3 cellular contexts compared by ENCODE assay signal in the genomic region with DNA sequence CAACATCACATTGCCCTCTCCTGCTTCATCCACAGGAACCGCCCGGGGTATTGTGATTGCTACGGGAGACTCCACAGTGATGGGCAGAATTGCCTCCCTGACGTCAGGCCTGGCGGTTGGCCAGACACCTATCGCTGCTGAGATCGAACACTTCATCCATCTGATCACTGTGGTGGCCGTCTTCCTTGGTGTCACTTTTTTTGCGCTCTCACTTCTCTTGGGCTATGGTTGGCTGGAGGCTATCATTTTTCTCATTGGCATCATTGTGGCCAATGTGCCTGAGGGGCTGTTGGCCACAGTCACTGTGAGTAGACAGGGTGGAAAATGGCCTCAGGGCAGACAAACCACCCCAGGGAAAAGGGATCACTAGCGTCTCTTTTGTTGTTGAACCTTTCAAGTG.
TF ChIP-seq lines count a peak whose summit lies in the region.

No MANE protein-coding gene starts in this region.

TF ChIP-seq in HEK293, 187 proteins besides CTCF, POLR2A, EP300 and RAD21:
- peak; percentile 16; the same call in 1 of the 2 replicates for TF ChIP-seq ZNF140 (tag by site-specific recombination; IDR thresholded peaks at IDR 0.05)
- no peak for TF ChIP-seq ZNF664 (tag by site-specific recombination; IDR thresholded peaks at IDR 0.05)

TF ChIP-seq in H1, 55 proteins besides CTCF, POLR2A, EP300 and RAD21:
- TF ChIP-seq SP4 (IDR thresholded peaks at IDR 0.05; ENCODE audit: low read length) (no peak), CHD1 (IDR thresholded peaks at IDR 0.05; ENCODE audit: low read depth, low read length) (no peak), BCL11A (IDR thresholded peaks at IDR 0.05; ENCODE audit: low read depth in 2 of 2, low read length in 2 of 2) (no peak), BRCA1 (IDR thresholded peaks at IDR 0.05; ENCODE audit: low read depth, low read length) (no peak), FOSL1 (IDR thresholded peaks at IDR 0.05; ENCODE audit: insufficient read depth, low read depth, low read length) (no peak), GTF2F1 (IDR thresholded peaks at IDR 0.05; ENCODE audit: borderline replicate concordance, low read depth, low read length) (no peak), CREB1 (IDR thresholded peaks at IDR 0.05) (no peak), SIX5 (IDR thresholded peaks at IDR 0.05; ENCODE audit: low read depth, low read length) (no peak), JUND (IDR thresholded peaks at IDR 0.05; ENCODE audit: low read length) (no peak), EZH2 (IDR thresholded peaks at IDR 0.05; ENCODE audit: low read depth, low read length, severe bottlenecking) (no peak), NRF1 (IDR thresholded peaks at IDR 0.05; ENCODE audit: low read depth, low read length) (no peak)
- TF ChIP-seq, protein P1, sequence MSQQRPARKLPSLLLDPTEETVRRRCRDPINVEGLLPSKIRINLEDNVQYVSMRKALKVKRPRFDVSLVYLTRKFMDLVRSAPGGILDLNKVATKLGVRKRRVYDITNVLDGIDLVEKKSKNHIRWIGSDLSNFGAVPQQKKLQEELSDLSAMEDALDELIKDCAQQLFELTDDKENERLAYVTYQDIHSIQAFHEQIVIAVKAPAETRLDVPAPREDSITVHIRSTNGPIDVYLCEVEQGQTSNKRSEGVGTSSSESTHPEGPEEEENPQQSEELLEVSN (IDR thresholded peaks at IDR 0.05), result no peak
- TF ChIP-seq, protein P2, sequence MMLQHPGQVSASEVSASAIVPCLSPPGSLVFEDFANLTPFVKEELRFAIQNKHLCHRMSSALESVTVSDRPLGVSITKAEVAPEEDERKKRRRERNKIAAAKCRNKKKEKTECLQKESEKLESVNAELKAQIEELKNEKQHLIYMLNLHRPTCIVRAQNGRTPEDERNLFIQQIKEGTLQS (IDR thresholded peaks at IDR 0.05; ENCODE audit: insufficient read depth, low read depth, low read length), result no peak
- TF ChIP-seq, protein P3, sequence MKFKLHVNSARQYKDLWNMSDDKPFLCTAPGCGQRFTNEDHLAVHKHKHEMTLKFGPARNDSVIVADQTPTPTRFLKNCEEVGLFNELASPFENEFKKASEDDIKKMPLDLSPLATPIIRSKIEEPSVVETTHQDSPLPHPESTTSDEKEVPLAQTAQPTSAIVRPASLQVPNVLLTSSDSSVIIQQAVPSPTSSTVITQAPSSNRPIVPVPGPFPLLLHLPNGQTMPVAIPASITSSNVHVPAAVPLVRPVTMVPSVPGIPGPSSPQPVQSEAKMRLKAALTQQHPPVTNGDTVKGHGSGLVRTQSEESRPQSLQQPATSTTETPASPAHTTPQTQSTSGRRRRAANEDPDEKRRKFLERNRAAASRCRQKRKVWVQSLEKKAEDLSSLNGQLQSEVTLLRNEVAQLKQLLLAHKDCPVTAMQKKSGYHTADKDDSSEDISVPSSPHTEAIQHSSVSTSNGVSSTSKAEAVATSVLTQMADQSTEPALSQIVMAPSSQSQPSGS (IDR thresholded peaks at IDR 0.05; ENCODE audit: low read length), result no peak
TF ChIP-seq in H1: peak in this region for 0.

TF ChIP-seq in WTC11, 78 proteins besides CTCF, POLR2A, EP300 and RAD21:
- TF ChIP-seq OVOL2 (CRISPR knock-in tag; IDR thresholded peaks at IDR 0.05; ENCODE audit: borderline replicate concordance) (no peak), SP1 (CRISPR knock-in tag; conservative IDR thresholded peaks at IDR 0.05) (no peak)
- TF ChIP-seq, protein P4, sequence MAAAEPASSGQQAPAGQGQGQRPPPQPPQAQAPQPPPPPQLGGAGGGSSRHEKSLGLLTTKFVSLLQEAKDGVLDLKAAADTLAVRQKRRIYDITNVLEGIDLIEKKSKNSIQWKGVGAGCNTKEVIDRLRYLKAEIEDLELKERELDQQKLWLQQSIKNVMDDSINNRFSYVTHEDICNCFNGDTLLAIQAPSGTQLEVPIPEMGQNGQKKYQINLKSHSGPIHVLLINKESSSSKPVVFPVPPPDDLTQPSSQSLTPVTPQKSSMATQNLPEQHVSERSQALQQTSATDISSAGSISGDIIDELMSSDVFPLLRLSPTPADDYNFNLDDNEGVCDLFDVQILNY (CRISPR knock-in tag; IDR thresholded peaks at IDR 0.05), result no peak
- TF ChIP-seq, protein P5, sequence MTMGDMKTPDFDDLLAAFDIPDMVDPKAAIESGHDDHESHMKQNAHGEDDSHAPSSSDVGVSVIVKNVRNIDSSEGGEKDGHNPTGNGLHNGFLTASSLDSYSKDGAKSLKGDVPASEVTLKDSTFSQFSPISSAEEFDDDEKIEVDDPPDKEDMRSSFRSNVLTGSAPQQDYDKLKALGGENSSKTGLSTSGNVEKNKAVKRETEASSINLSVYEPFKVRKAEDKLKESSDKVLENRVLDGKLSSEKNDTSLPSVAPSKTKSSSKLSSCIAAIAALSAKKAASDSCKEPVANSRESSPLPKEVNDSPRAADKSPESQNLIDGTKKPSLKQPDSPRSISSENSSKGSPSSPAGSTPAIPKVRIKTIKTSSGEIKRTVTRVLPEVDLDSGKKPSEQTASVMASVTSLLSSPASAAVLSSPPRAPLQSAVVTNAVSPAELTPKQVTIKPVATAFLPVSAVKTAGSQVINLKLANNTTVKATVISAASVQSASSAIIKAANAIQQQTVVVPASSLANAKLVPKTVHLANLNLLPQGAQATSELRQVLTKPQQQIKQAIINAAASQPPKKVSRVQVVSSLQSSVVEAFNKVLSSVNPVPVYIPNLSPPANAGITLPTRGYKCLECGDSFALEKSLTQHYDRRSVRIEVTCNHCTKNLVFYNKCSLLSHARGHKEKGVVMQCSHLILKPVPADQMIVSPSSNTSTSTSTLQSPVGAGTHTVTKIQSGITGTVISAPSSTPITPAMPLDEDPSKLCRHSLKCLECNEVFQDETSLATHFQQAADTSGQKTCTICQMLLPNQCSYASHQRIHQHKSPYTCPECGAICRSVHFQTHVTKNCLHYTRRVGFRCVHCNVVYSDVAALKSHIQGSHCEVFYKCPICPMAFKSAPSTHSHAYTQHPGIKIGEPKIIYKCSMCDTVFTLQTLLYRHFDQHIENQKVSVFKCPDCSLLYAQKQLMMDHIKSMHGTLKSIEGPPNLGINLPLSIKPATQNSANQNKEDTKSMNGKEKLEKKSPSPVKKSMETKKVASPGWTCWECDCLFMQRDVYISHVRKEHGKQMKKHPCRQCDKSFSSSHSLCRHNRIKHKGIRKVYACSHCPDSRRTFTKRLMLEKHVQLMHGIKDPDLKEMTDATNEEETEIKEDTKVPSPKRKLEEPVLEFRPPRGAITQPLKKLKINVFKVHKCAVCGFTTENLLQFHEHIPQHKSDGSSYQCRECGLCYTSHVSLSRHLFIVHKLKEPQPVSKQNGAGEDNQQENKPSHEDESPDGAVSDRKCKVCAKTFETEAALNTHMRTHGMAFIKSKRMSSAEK (CRISPR knock-in tag; IDR thresholded peaks at IDR 0.05; ENCODE audit: borderline replicate concordance), result no peak
